ENCODE assay signal across 1 cellular context in the genomic region with DNA sequence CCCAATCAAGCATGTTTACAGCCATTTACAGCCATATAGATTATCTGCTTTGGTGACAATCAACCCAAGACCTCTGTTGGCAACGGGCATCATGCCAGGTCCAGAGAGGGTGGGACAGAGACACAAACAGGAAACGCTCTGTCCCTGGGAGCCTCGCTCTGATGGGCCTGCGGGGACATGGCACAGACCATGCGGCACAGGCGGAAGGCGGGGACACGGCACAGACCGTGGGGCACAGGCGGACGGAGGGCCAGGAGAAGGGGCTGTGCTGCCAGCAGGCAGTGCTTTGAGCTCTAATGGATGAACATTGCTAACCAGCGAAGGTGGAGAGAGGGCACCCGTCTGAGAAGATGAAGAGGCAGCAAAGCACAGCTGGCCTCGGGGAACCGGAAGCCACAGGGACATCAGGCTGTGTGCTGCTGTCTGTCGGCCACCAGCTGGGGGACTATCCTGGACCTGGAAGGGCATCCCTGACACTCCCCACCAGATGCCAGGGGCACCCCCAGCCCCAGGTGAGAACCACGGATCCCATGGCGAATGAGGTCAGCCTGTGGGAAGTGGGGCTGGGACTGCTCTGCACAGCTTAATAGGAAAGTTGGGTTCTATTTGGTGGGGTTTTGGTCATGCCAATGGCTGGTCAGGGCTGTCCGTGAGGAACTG.
TF ChIP-seq lines count a peak whose summit lies in the region.

No MANE protein-coding gene starts in this region.

TF ChIP-seq in SK-N-SH treated with all-trans-retinoic acid at 6 μM for 48 hours, 23 proteins besides CTCF, POLR2A, EP300 and RAD21 (continued from another document):
- TF ChIP-seq, protein P1, sequence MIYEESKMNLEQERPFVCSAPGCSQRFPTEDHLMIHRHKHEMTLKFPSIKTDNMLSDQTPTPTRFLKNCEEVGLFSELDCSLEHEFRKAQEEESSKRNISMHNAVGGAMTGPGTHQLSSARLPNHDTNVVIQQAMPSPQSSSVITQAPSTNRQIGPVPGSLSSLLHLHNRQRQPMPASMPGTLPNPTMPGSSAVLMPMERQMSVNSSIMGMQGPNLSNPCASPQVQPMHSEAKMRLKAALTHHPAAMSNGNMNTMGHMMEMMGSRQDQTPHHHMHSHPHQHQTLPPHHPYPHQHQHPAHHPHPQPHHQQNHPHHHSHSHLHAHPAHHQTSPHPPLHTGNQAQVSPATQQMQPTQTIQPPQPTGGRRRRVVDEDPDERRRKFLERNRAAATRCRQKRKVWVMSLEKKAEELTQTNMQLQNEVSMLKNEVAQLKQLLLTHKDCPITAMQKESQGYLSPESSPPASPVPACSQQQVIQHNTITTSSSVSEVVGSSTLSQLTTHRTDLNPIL (CRISPR knock-in tag; IDR thresholded peaks at IDR 0.05; ENCODE audit: low read depth) = no peak
- TF ChIP-seq TOX (CRISPR knock-in tag; IDR thresholded peaks at IDR 0.05; ENCODE audit: borderline replicate concordance) (no peak), BACH2 (CRISPR knock-in tag; IDR thresholded peaks at IDR 0.05; ENCODE audit: borderline replicate concordance) (no peak), SNAI2 (CRISPR knock-in tag; IDR thresholded peaks at IDR 0.05) (no peak), OSR1 (CRISPR knock-in tag; IDR thresholded peaks at IDR 0.05) (no peak), ZC3H10 (CRISPR knock-in tag; IDR thresholded peaks at IDR 0.05) (no peak), ZFP3 (CRISPR knock-in tag; IDR thresholded peaks at IDR 0.05) (no peak), ZNF70 (CRISPR knock-in tag; IDR thresholded peaks at IDR 0.05) (no peak), RARB (CRISPR knock-in tag; IDR thresholded peaks at IDR 0.05) (no peak), GLIS3 (CRISPR knock-in tag; IDR thresholded peaks at IDR 0.05) (no peak), CSDC2 (CRISPR knock-in tag; IDR thresholded peaks at IDR 0.05) (no peak)
- TF ChIP-seq, protein P2, sequence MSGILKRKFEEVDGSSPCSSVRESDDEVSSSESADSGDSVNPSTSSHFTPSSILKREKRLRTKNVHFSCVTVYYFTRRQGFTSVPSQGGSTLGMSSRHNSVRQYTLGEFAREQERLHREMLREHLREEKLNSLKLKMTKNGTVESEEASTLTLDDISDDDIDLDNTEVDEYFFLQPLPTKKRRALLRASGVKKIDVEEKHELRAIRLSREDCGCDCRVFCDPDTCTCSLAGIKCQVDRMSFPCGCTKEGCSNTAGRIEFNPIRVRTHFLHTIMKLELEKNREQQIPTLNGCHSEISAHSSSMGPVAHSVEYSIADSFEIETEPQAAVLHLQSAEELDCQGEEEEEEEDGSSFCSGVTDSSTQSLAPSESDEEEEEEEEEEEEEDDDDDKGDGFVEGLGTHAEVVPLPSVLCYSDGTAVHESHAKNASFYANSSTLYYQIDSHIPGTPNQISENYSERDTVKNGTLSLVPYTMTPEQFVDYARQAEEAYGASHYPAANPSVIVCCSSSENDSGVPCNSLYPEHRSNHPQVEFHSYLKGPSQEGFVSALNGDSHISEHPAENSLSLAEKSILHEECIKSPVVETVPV (CRISPR knock-in tag; IDR thresholded peaks at IDR 0.05) = no peak
- TF ChIP-seq, protein P3, sequence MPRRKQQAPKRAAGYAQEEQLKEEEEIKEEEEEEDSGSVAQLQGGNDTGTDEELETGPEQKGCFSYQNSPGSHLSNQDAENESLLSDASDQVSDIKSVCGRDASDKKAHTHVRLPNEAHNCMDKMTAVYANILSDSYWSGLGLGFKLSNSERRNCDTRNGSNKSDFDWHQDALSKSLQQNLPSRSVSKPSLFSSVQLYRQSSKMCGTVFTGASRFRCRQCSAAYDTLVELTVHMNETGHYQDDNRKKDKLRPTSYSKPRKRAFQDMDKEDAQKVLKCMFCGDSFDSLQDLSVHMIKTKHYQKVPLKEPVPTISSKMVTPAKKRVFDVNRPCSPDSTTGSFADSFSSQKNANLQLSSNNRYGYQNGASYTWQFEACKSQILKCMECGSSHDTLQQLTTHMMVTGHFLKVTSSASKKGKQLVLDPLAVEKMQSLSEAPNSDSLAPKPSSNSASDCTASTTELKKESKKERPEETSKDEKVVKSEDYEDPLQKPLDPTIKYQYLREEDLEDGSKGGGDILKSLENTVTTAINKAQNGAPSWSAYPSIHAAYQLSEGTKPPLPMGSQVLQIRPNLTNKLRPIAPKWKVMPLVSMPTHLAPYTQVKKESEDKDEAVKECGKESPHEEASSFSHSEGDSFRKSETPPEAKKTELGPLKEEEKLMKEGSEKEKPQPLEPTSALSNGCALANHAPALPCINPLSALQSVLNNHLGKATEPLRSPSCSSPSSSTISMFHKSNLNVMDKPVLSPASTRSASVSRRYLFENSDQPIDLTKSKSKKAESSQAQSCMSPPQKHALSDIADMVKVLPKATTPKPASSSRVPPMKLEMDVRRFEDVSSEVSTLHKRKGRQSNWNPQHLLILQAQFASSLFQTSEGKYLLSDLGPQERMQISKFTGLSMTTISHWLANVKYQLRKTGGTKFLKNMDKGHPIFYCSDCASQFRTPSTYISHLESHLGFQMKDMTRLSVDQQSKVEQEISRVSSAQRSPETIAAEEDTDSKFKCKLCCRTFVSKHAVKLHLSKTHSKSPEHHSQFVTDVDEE (CRISPR knock-in tag; IDR thresholded peaks at IDR 0.05) = no peak
- TF ChIP-seq, protein P4, sequence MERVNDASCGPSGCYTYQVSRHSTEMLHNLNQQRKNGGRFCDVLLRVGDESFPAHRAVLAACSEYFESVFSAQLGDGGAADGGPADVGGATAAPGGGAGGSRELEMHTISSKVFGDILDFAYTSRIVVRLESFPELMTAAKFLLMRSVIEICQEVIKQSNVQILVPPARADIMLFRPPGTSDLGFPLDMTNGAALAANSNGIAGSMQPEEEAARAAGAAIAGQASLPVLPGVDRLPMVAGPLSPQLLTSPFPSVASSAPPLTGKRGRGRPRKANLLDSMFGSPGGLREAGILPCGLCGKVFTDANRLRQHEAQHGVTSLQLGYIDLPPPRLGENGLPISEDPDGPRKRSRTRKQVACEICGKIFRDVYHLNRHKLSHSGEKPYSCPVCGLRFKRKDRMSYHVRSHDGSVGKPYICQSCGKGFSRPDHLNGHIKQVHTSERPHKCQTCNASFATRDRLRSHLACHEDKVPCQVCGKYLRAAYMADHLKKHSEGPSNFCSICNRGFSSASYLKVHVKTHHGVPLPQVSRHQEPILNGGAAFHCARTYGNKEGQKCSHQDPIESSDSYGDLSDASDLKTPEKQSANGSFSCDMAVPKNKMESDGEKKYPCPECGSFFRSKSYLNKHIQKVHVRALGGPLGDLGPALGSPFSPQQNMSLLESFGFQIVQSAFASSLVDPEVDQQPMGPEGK (CRISPR knock-in tag; IDR thresholded peaks at IDR 0.05; ENCODE audit: borderline replicate concordance) = no peak
